ENCODE assay signal across 26 cellular contexts in the genomic region with DNA sequence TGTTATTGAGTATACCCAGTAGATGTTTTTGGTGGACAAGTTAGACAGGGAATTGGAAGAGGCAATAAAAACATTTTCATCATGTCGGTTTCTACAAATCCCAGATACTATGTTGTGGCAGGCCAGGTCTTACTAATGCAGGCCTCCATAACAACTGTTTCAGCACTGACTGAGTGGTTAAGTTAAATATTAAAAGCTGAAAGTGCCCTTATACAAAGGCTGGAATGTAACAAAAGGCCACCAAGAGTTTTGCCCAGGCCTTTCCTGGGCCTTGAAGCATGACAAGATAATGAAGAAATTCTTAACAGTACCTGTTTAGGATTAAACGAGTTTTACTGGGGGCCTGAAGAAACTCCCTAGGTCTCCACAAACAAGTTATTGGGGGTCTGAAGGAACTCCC. TPM values are rescaled to one million over a fixed set of nuclear protein-coding genes. Genes with fewer than 3 reads are reported as not detected.
"Had no signal": no experiment of that assay in that cellular context is flagged by ENCODE, and none has a peak within 500 bp of the region (broad histone marks: within the 10 kb centered on the region; RNA-seq: fewer than 3 reads in every experiment).

No MANE protein-coding gene starts in this region.

- H3K36me3 ChIP-seq: breast epithelium, esophagus squamous epithelium, thoracic aorta, vagina had no signal

- DNase-seq: activated CD4-positive, alpha-beta T cell treated with anti-CD3 and anti-CD28 coated beads for 4 hours; activated CD4-positive, alpha-beta T cell treated with anti-CD3 and anti-CD28 coated beads, Interleukin-2, amount 50 U/mL, for 4 hours; activated naive CD4-positive, alpha-beta T cell; activated T-cell treated with anti-CD3 and anti-CD28 coated beads for 4 hours; activated T-cell treated with anti-CD3 and anti-CD28 coated beads, Interleukin-2, amount 50 U/mL, for 72 hours; central memory CD4-positive, alpha-beta T cell; esophagus squamous epithelium; foreskin melanocyte; left ventricle myocardium superior; nucleus accumbens; stimulated activated CD4-positive, alpha-beta T cell treated with anti-CD3 and anti-CD28 coated beads, Interleukin-12 subunit alpha, Interleukin-12 subunit beta, amount 100 ng/mL, for 4 hours; stimulated activated CD4-positive, alpha-beta T cell treated with anti-CD3 and anti-CD28 coated beads, Interleukin-4, amount 100 ng/mL, for 24 hours; T-helper 1 cell; trophoblast cell had no signal

- H3K27ac ChIP-seq: breast epithelium, esophagus squamous epithelium, parathyroid adenoma, skin epidermis, thoracic aorta, vagina, VCaP had no signal

- H3K9ac ChIP-seq: parathyroid adenoma had no signal

- H3K4me3 ChIP-seq: breast epithelium, esophagus squamous epithelium, skin epidermis, thoracic aorta, vagina had no signal

- H3K4me1 ChIP-seq: breast epithelium, esophagus squamous epithelium, parathyroid adenoma, vagina had no signal

- H3K27me3 ChIP-seq: breast epithelium, esophagus squamous epithelium, vagina had no signal

- H2AFZ ChIP-seq: parathyroid adenoma had no signal

- H3K9me3 ChIP-seq: breast epithelium, vagina had no signal

- ATAC-seq: activated naive CD4-positive, alpha-beta T cell treated with anti-CD3 and anti-CD28 coated beads, Interleukin-2, amount 50 U/mL, for 72 hours; activated T-cell treated with anti-CD3 and anti-CD28 coated beads, Interleukin-2, amount 50 U/mL, for 72 hours; left ventricle myocardium superior; sciatic nerve; stimulated activated effector memory CD8-positive, alpha-beta T cell treated with anti-CD3 and anti-CD28 coated beads, Interleukin-12 subunit alpha, Interleukin-12 subunit beta, amount 100 ng/mL, for 72 hours had no signal

- FAIRE-seq: keratinocyte, TTC549 had no signal

RNA-seq across cellular contexts. Expression of gene DMC1, which starts 29.3 kb away (rescaled TPM):
- polyA plus RNA-seq: neural cell had no signal
